In genomic region chr22:17882162-17882561, GRCh38 we compare ENCODE assay signal across 20 cellular contexts.
"Had no signal": no experiment of that assay in that cellular context is flagged by ENCODE, and none has a peak within 500 bp of the region (broad histone marks: within the 10 kb centered on the region; RNA-seq: fewer than 3 reads in every experiment).

No MANE protein-coding gene starts in this region.

- H3K4me1 ChIP-seq: lower lobe of right lung, upper lobe of left lung had no signal

- H3K4me2 ChIP-seq: smooth muscle cell had no signal

- H3K27me3 Mint-ChIP-seq: activated CD4-positive, alpha-beta memory T cell treated with anti-CD3 and anti-CD28 coated beads for 36 hours; activated naive CD4-positive, alpha-beta T cell treated with anti-CD3 and anti-CD28 coated beads, Interleukin-2, amount 10 ng/mL, durations not matched to agents 7 days and 5 days; naive B cell had no signal

- H3K27ac Mint-ChIP-seq: activated CD4-positive, alpha-beta memory T cell treated with anti-CD3 and anti-CD28 coated beads for 36 hours; activated naive CD4-positive, alpha-beta T cell treated with anti-CD3 and anti-CD28 coated beads, Interleukin-2, amount 10 ng/mL, durations not matched to agents 7 days and 5 days had no signal

- ATAC-seq: lower lobe of right lung had no signal

- H3K9me3 ChIP-seq: heart right ventricle, lower lobe of right lung, right lobe of liver, testis, upper lobe of left lung had no signal

- H3K27ac ChIP-seq: epithelial cell of prostate, lower lobe of right lung, right lobe of liver, testis, upper lobe of left lung had no signal

- H3K4me3 Mint-ChIP-seq: activated CD4-positive, alpha-beta memory T cell treated with anti-CD3 and anti-CD28 coated beads for 36 hours; activated naive CD4-positive, alpha-beta T cell treated with anti-CD3 and anti-CD28 coated beads, Interleukin-2, amount 10 ng/mL, durations not matched to agents 7 days and 5 days had no signal

- H3K9me3 Mint-ChIP-seq: activated CD4-positive, alpha-beta memory T cell treated with anti-CD3 and anti-CD28 coated beads for 36 hours; activated naive CD4-positive, alpha-beta T cell treated with anti-CD3 and anti-CD28 coated beads, Interleukin-2, amount 10 ng/mL, durations not matched to agents 7 days and 5 days; naive B cell had no signal

- H3K4me1 Mint-ChIP-seq: activated naive CD4-positive, alpha-beta T cell treated with anti-CD3 and anti-CD28 coated beads, Interleukin-2, amount 10 ng/mL, durations not matched to agents 7 days and 5 days had no signal

- DNase-seq: activated CD4-positive, alpha-beta memory T cell treated with anti-CD3 and anti-CD28 coated beads for 36 hours; activated CD4-positive, alpha-beta T cell treated with anti-CD3 and anti-CD28 coated beads for 48 hours; activated effector memory CD4-positive, alpha-beta T cell treated with anti-CD3 and anti-CD28 coated beads, Interleukin-2, amount 50 U/mL, for 16 hours; activated naive CD4-positive, alpha-beta T cell treated with anti-CD3 and anti-CD28 coated beads, Interleukin-2, amount 10 ng/mL, durations not matched to agents 7 days and 5 days; activated T-cell treated with anti-CD3 and anti-CD28 coated beads, Interleukin-2, amount 50 U/mL, for 48 hours; heart right ventricle; islet precursor cell; lower lobe of right lung; mesendoderm; naive B cell; occipital lobe; right lobe of liver; stimulated activated CD4-positive, alpha-beta T cell treated with anti-CD3 and anti-CD28 coated beads, Interleukin-15, amount 100 ng/mL, for 24 hours; stimulated activated CD8-positive, alpha-beta memory T cell treated with anti-CD3 and anti-CD28 coated beads, Interleukin-4, amount 100 ng/mL, for 48 hours; stimulated activated naive CD4-positive, alpha-beta T cell; T1000; testis; upper lobe of left lung had no signal

- H3K27me3 ChIP-seq: heart right ventricle, right lobe of liver, testis, upper lobe of left lung had no signal

- H3K4me3 ChIP-seq: heart right ventricle, lower lobe of right lung, right lobe of liver, smooth muscle cell, testis, upper lobe of left lung had no signal
